Comparison of ENCODE assay signal across 13 cellular contexts in the genomic region with DNA sequence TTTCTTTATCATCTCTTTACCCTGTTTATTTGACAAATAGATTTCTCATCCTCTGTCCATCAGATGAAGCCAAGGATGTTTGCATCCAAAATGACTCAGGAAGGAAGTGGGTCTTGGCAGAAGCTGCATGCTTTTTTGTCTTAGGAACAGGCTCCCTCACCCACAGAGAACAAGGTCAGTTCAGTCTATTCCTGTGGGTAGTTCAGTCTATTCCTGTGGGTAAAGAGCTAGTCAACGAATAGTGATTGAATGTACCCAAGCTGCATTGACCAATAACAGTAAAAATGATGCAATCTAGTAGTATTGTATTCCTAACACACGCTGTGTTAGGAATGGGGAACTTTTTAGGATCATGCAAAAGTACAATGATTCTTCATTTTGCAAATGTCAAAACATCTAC.
DNase-seq lines count a peak whose midpoint lies in the region; ATAC-seq, FAIRE-seq and TF ChIP-seq lines count a peak whose summit lies in the region.
"Had no signal": no experiment of that assay in that cellular context is flagged by ENCODE, and none has a peak within 500 bp of the region (broad histone marks: within the 10 kb centered on the region; RNA-seq: fewer than 3 reads in every experiment).

No MANE protein-coding gene starts in this region.

- H3K27me3 ChIP-seq in H1 (replicated peaks in 1 of 4; ENCODE audit: control insufficient read depth in 3 of 4, extremely low read depth in 1 of 4, insufficient read depth in 3 of 4, low read length in 3 of 4): no peaks in the 10 kb centered on the region
- no peaks in the 10 kb centered on the region for H3K27me3 ChIP-seq in mesenchymal stem cell (ENCODE audit: control insufficient read depth in 1 of 2, insufficient read depth in 1 of 2, low read length in 2 of 2)
- H3K27me3 ChIP-seq in trophoblast cell (ENCODE audit: insufficient read depth, low read length): no peaks in the 10 kb centered on the region

- H3K18ac ChIP-seq in H1 (ENCODE audit: extremely low read depth, low read length) (no peak overlapping the region), mesenchymal stem cell (ENCODE audit: low read depth in 1 of 2, low read length in 2 of 2) (no peak overlapping the region), trophoblast cell (ENCODE audit: low read length) (no peak overlapping the region)

- H2BK12ac ChIP-seq in H1 (ENCODE audit: low read depth, low read length) (no peak overlapping the region), mesenchymal stem cell (ENCODE audit: low read length in 2 of 2) (no peak overlapping the region), trophoblast cell (ENCODE audit: low read length) (no peak overlapping the region)

- H3K23ac ChIP-seq in H1 (ENCODE audit: insufficient read length): no peak overlapping the region
- H3K23ac ChIP-seq in mesenchymal stem cell (ENCODE audit: low read length in 2 of 2): no peak overlapping the region
- no peak overlapping the region for H3K23ac ChIP-seq in trophoblast cell (ENCODE audit: low read length)

- H3K27ac ChIP-seq in H1 (ENCODE audit: low read depth, low read length): no peak overlapping the region
- no peak overlapping the region for H3K27ac ChIP-seq in mesenchymal stem cell (ENCODE audit: low read length, poor library complexity, severe bottlenecking)
- H3K27ac ChIP-seq in trophoblast cell (ENCODE audit: low read depth, low read length): no peak overlapping the region
- H3K27ac ChIP-seq: parathyroid adenoma had no signal

- H2BK15ac ChIP-seq in H1 (ENCODE audit: low read length): no peak overlapping the region
- H2BK15ac ChIP-seq in mesenchymal stem cell (ENCODE audit: low read depth, poor library complexity, severe bottlenecking): no peak overlapping the region

- no peak overlapping the region for H2BK5ac ChIP-seq in H1 (ENCODE audit: low read depth, low read length)
- no peak overlapping the region for H2BK5ac ChIP-seq in mesenchymal stem cell (ENCODE audit: low read depth, low read length, poor library complexity, severe bottlenecking)
- H2BK5ac ChIP-seq in trophoblast cell (ENCODE audit: low read depth, low read length, poor library complexity): no peak overlapping the region

- no peaks in the 10 kb centered on the region for H3K79me1 ChIP-seq in H1 (ENCODE audit: low read depth, low read length)
- H3K79me1 ChIP-seq in mesenchymal stem cell (replicated peaks; ENCODE audit: low read length, poor library complexity, severe bottlenecking): no peaks in the 10 kb centered on the region
- no peaks in the 10 kb centered on the region for H3K79me1 ChIP-seq in trophoblast cell (ENCODE audit: low read length)

- H3K56ac ChIP-seq in H1 (replicated peaks; ENCODE audit: insufficient read length, low read depth, low read length): no peak overlapping the region

- no peak overlapping the region for H3K4me3 ChIP-seq in H1 (ENCODE audit: extremely low read depth in 1 of 4, insufficient read depth in 2 of 4, low read depth in 3 of 4, low read length in 4 of 4)
- no peak overlapping the region for H3K4me3 ChIP-seq in mesenchymal stem cell (ENCODE audit: insufficient read depth in 1 of 2, low read depth in 1 of 2, low read length in 2 of 2)
- no peak overlapping the region for H3K4me3 ChIP-seq in trophoblast cell (ENCODE audit: low read depth, low read length)

- TF ChIP-seq EP300 in Ishikawa (IDR thresholded peaks at IDR 0.05; ENCODE audit: borderline replicate concordance) (no peak), H1 (IDR thresholded peaks at IDR 0.05; ENCODE audit: borderline replicate concordance in 1 of 2, low read depth in 2 of 2, low read length in 2 of 2) (no peak)

- intact Hi-C loops in left colon (cut with DNase I, micrococcal nuclease): no loop called here

- H2AK5ac ChIP-seq in H1 (ENCODE audit: low read depth, low read length) (no peak overlapping the region), mesenchymal stem cell (ENCODE audit: low read length, severe bottlenecking) (no peak overlapping the region), trophoblast cell (ENCODE audit: low read length) (no peak overlapping the region)

- DNase-seq in AG08395 (ENCODE audit: low spot score): peak; percentile 92
- no peak for DNase-seq in H1 (ENCODE audit: low read depth in 1 of 2, low spot score in 2 of 2)
- peak; percentile 86 for DNase-seq in mesenchymal stem cell
- DNase-seq in trophoblast cell: no peak
- no peak for DNase-seq in activated naive CD4-positive, alpha-beta T cell treated with anti-CD3 and anti-CD28 coated beads, Interleukin-2, amount 50 U/mL, for 16 hours
- DNase-seq in left colon: no peak
- DNase-seq: activated T-cell treated with anti-CD3 and anti-CD28 coated beads, Interleukin-2, amount 50 U/mL, for 72 hours; cortex of kidney; NCI-H82; T-helper 9 cell had no signal

- ATAC-seq in GM21737 (IDR thresholded peaks at IDR 0.05; ENCODE audit: unreplicated experiment): no peak
- no peak for ATAC-seq in left colon
- ATAC-seq: activated T-cell treated with anti-CD3 and anti-CD28 coated beads, Interleukin-2, amount 50 U/mL, for 72 hours had no signal

- H3K9me3 ChIP-seq in H1 (ENCODE audit: insufficient read depth in 2 of 2, low read depth in 1 of 2, low read length in 1 of 2) (no peaks in the 10 kb centered on the region), mesenchymal stem cell (ENCODE audit: control insufficient read depth, low read length) (no peaks in the 10 kb centered on the region), trophoblast cell (ENCODE audit: insufficient read depth, low read depth, low read length) (no peaks in the 10 kb centered on the region)

- H4K12ac ChIP-seq in trophoblast cell (ENCODE audit: low read depth, low read length): no peak overlapping the region

- H3K9ac ChIP-seq in H1 (replicated peaks in 1 of 4; ENCODE audit: extremely low read depth in 1 of 4, low read depth in 3 of 4, low read length in 3 of 4) (no peak overlapping the region), mesenchymal stem cell (ENCODE audit: low read length) (peak overlapping the region; percentile 78), trophoblast cell (ENCODE audit: low read length) (no peak overlapping the region)
- H3K9ac ChIP-seq: parathyroid adenoma had no signal

- H4K91ac ChIP-seq in H1 (replicated peaks; ENCODE audit: insufficient read length, low read length) (no peak overlapping the region), mesenchymal stem cell (ENCODE audit: low read length) (no peak overlapping the region), trophoblast cell (ENCODE audit: low read depth, low read length) (no peak overlapping the region)

- H4K5ac ChIP-seq in H1 (ENCODE audit: insufficient read length, low read depth, low read length): no peak overlapping the region

- TF ChIP-seq POLR2A in H1 (IDR thresholded peaks at IDR 0.05; ENCODE audit: control extremely low read depth in 1 of 2, low read depth in 2 of 2, low read length in 2 of 2): no peak

- no peak for FAIRE-seq in H1 (lab: Jason Lieb, UNC)

- H2BK120ac ChIP-seq in H1 (replicated peaks; ENCODE audit: low read depth, low read length) (no peak overlapping the region), mesenchymal stem cell (ENCODE audit: low read depth, low read length) (no peak overlapping the region), trophoblast cell (ENCODE audit: insufficient read depth, low read length, poor library complexity) (no peak overlapping the region)

- H3K4me1 ChIP-seq in H1 (replicated peaks in 1 of 4; ENCODE audit: control insufficient read depth in 3 of 4, insufficient read depth in 4 of 4, low read length in 3 of 4) (no peaks in the 10 kb centered on the region), mesenchymal stem cell (ENCODE audit: control insufficient read depth, insufficient read depth, low read depth, low read length) (no peaks in the 10 kb centered on the region), trophoblast cell (ENCODE audit: control insufficient read depth in 1 of 2, insufficient read depth in 2 of 2, low read length in 2 of 2) (no peaks in the 10 kb centered on the region)
- H3K4me1 ChIP-seq: parathyroid adenoma had no signal

- H3K4me2 ChIP-seq in H1 (ENCODE audit: insufficient read depth in 1 of 2, low read depth in 2 of 2, low read length in 2 of 2): no peak overlapping the region
- no peak overlapping the region for H3K4me2 ChIP-seq in mesenchymal stem cell (ENCODE audit: low read length, poor library complexity, severe bottlenecking)
- no peak overlapping the region for H3K4me2 ChIP-seq in trophoblast cell (ENCODE audit: low read length)

- peaks cover 1% of the 10 kb centered on the region; the same call in 1 of the 2 replicates for H3K23me2 ChIP-seq in H1 (ENCODE audit: low read depth, low read length)

- TF ChIP-seq CTCF in H1 (IDR thresholded peaks at IDR 0.05; ENCODE audit: control extremely low read depth in 1 of 3, insufficient read depth in 1 of 3, low read depth in 1 of 3, low read length in 3 of 3): no peak

- H2BK20ac ChIP-seq in H1 (ENCODE audit: low read length): no peak overlapping the region

- POLR2A ChIA-PET in H1 (lab: Charles Lee; ENCODE audit: partially characterized antibody): no interaction called here

- H4K8ac ChIP-seq in H1 (ENCODE audit: extremely low read depth, insufficient read depth, low read length) (no peak overlapping the region), mesenchymal stem cell (ENCODE audit: low read length) (no peak overlapping the region), trophoblast cell (ENCODE audit: low read depth, low read length) (no peak overlapping the region)

- no peak for TF ChIP-seq RAD21 in Ishikawa (IDR thresholded peaks at IDR 0.05; ENCODE audit: low read depth)
- no peak for TF ChIP-seq RAD21 in H1 (IDR thresholded peaks at IDR 0.05 in 1 of 2, conservative IDR thresholded peaks at IDR 0.05 in 1 of 2; ENCODE audit: low read depth in 2 of 2, low read length in 2 of 2)

- H2AFZ ChIP-seq in H1 (ENCODE audit: low read length) (no peak overlapping the region), mesenchymal stem cell (ENCODE audit: low read depth, low read length) (no peak overlapping the region), trophoblast cell (ENCODE audit: insufficient read depth, low read length, poor library complexity) (no peak overlapping the region)
- H2AFZ ChIP-seq: parathyroid adenoma had no signal

- H3K14ac ChIP-seq in H1 (ENCODE audit: insufficient read length) (no peak overlapping the region), mesenchymal stem cell (ENCODE audit: low read length in 2 of 2) (no peak overlapping the region), trophoblast cell (ENCODE audit: low read length) (no peak overlapping the region)

- H3K36me3 ChIP-seq in H1 (ENCODE audit: control insufficient read depth in 2 of 4, insufficient read depth in 4 of 4, low read length in 3 of 4) (no peaks in the 10 kb centered on the region; a peak in 1 of 8 replicates), mesenchymal stem cell (ENCODE audit: control insufficient read depth in 1 of 2, insufficient read depth in 2 of 2, low read depth in 1 of 2, low read length in 2 of 2) (no peaks in the 10 kb centered on the region), trophoblast cell (ENCODE audit: control insufficient read depth in 1 of 2, insufficient read depth in 2 of 2, low read length in 2 of 2) (no peaks in the 10 kb centered on the region)

- H4K20me1 ChIP-seq in H1 (replicated peaks in 1 of 2; ENCODE audit: control insufficient read depth in 1 of 2, insufficient read depth in 2 of 2, low read length in 2 of 2): no peaks in the 10 kb centered on the region

- 87% methylated on average over 2 of the region's 2 CpGs; no CpG with 5 or more reads in 1 of the 2 experiments for WGBS in H1 (ENCODE audit: extremely low coverage in 1 of 2, insufficient coverage in 1 of 2, insufficient read length in 1 of 2, insufficient replicate concordance in 2 of 2, low coverage in 1 of 2, low lambda C conversion rate in 2 of 2, missing lambda C conversion rate in 1 of 2), 2 experiments
- 40% methylated on average over 1 of the region's 2 CpGs for WGBS in mesenchymal stem cell
- no CpG with 5 or more reads among the region's 2 CpGs for WGBS in trophoblast cell (ENCODE audit: extremely low coverage, insufficient coverage, insufficient read length)

- no peaks in the 10 kb centered on the region for H3K79me2 ChIP-seq in H1 (ENCODE audit: control insufficient read depth in 1 of 2, insufficient read depth in 2 of 2, low read length in 2 of 2)
- H3K79me2 ChIP-seq in trophoblast cell (ENCODE audit: control insufficient read depth, insufficient read depth, low read length, poor library complexity): no peaks in the 10 kb centered on the region
- H3K79me2 ChIP-seq: parathyroid adenoma had no signal

- H3K4ac ChIP-seq in H1 (replicated peaks; ENCODE audit: insufficient read length, low read depth, low read length) (no peak overlapping the region), mesenchymal stem cell (ENCODE audit: low read depth in 1 of 2, low read length in 2 of 2) (no peak overlapping the region), trophoblast cell (ENCODE audit: low read depth, low read length) (no peak overlapping the region)

- CTCF ChIA-PET in H1 (lab: Charles Lee; ENCODE audit: partially characterized antibody): interaction anchor here (0.7 to 1.0 kb wide), 2 partner anchors 33 to 44 kb away, joined by 3 read pairs; no protein-coding TSS in a partner anchor

Comparison
In these comparisons a context has a peak if more than half of its experiments do, and no peak if none do; other contexts are left out.
1. DNase-seq: peak in AG08395 (single experiment) and mesenchymal stem cell (single experiment); none in H1 (0 of 2), trophoblast cell (0 of 2), activated naive CD4-positive, alpha-beta T cell treated with anti-CD3 and anti-CD28 coated beads, Interleukin-2, amount 50 U/mL, for 16 hours (single experiment) and left colon (0 of 2).